12 cellular contexts compared by ENCODE assay signal in genomic region chr2:15334650-15335326, GRCh38.
DNase-seq lines count a peak whose midpoint lies in the region; ATAC-seq, FAIRE-seq and TF ChIP-seq lines count a peak whose summit lies in the region.
"Had no signal": no experiment of that assay in that cellular context is flagged by ENCODE, and none has a peak within 500 bp of the region (broad histone marks: within the 10 kb centered on the region; RNA-seq: fewer than 3 reads in every experiment).

No MANE protein-coding gene starts in this region.

- no peaks in the 10 kb centered on the region for H3K27me3 Mint-ChIP-seq in activated T-cell treated with anti-CD3 and anti-CD28 coated beads, Interleukin-2, amount 50 U/mL, for 4 hours (ENCODE audit: low read depth)

- H3K4me1 ChIP-seq in PC-3 (ENCODE audit: insufficient read depth, low read length) (peaks cover 17% of the 10 kb centered on the region), MM.1S (ENCODE audit: low read length) (no peaks in the 10 kb centered on the region)

- peak; percentile 93 for ATAC-seq in PC-3
- no peak for ATAC-seq in activated T-cell treated with anti-CD3 and anti-CD28 coated beads, Interleukin-2, amount 50 U/mL, for 4 hours

- H3K36me3 Mint-ChIP-seq in activated T-cell treated with anti-CD3 and anti-CD28 coated beads, Interleukin-2, amount 50 U/mL, for 4 hours (ENCODE audit: insufficient read depth) = peaks cover 37% of the 10 kb centered on the region

- H3K27ac ChIP-seq in PC-3 (ENCODE audit: low read length) = no peak overlapping the region
- H3K27ac ChIP-seq in MM.1S (ENCODE audit: low read length) = no peak overlapping the region

- CTCF ChIA-PET in PC-3 (lab: Charles Lee) = no interaction called here

- TF ChIP-seq CTCF in PC-3 (conservative IDR thresholded peaks at IDR 0.05; ENCODE audit: low read depth, low read length) (no peak), fibroblast of the aortic adventitia (IDR thresholded peaks at IDR 0.05; ENCODE audit: insufficient read depth, low read length) (no peak), MM.1S (IDR thresholded peaks at IDR 0.05; ENCODE audit: low read length) (no peak)

- H4K20me1 ChIP-seq in PC-3 (ENCODE audit: low read length) = no peaks in the 10 kb centered on the region
- H4K20me1 ChIP-seq in MM.1S (ENCODE audit: insufficient read depth, low read length) = no peaks in the 10 kb centered on the region

- no peak overlapping the region for H3K9ac ChIP-seq in PC-3 (ENCODE audit: low read length)
- no peak overlapping the region for H3K9ac ChIP-seq in MM.1S (ENCODE audit: low read length)

- no peak overlapping the region for H3K4me2 ChIP-seq in PC-3 (ENCODE audit: low read length)
- H3K4me2 ChIP-seq in MM.1S (ENCODE audit: low read depth, low read length) = no peak overlapping the region

- H3K4me3 Mint-ChIP-seq in activated T-cell treated with anti-CD3 and anti-CD28 coated beads, Interleukin-2, amount 50 U/mL, for 4 hours = no peak overlapping the region
- H3K4me3 Mint-ChIP-seq: H9 had no signal

- no peaks in the 10 kb centered on the region for H3K9me2 ChIP-seq in PC-3 (replicated peaks; ENCODE audit: low read length)
- no peaks in the 10 kb centered on the region for H3K9me2 ChIP-seq in MM.1S (replicated peaks; ENCODE audit: insufficient read depth, low read length)

- H3K27me3 ChIP-seq in PC-3 (ENCODE audit: low read length) (no peaks in the 10 kb centered on the region), MM.1S (replicated peaks; ENCODE audit: insufficient read depth, low read length) (no peaks in the 10 kb centered on the region)

- H3F3A ChIP-seq in PC-3 (ENCODE audit: low read length, unreplicated experiment) = no peaks in the 10 kb centered on the region
- H3F3A ChIP-seq in MM.1S (ENCODE audit: insufficient read depth, low read length) = no peaks in the 10 kb centered on the region

- H3K9me3 ChIP-seq in PC-3 (ENCODE audit: low read length) (no peaks in the 10 kb centered on the region), MM.1S (replicated peaks; ENCODE audit: insufficient read depth, low read length) (no peaks in the 10 kb centered on the region)

- H3K4me3 ChIP-seq in PC-3 (ENCODE audit: low read length) (no peak overlapping the region), fibroblast of the aortic adventitia (ENCODE audit: low read depth, low read length) (no peak overlapping the region), MM.1S (ENCODE audit: low read length) (no peak overlapping the region)

- H3K36me3 ChIP-seq in PC-3 (ENCODE audit: low read depth, low read length) (peaks cover 2% of the 10 kb centered on the region), MM.1S (replicated peaks; ENCODE audit: insufficient read depth, low read length) (no peaks in the 10 kb centered on the region)

- no peak overlapping the region for H2AFZ ChIP-seq in PC-3 (ENCODE audit: low read length)
- H2AFZ ChIP-seq in MM.1S (ENCODE audit: low read length) = no peak overlapping the region

- H3K4me1 Mint-ChIP-seq in activated T-cell treated with anti-CD3 and anti-CD28 coated beads, Interleukin-2, amount 50 U/mL, for 4 hours (ENCODE audit: low read depth) = no peaks in the 10 kb centered on the region

- no peaks in the 10 kb centered on the region for H3K9me3 Mint-ChIP-seq in activated T-cell treated with anti-CD3 and anti-CD28 coated beads, Interleukin-2, amount 50 U/mL, for 4 hours
- H3K9me3 Mint-ChIP-seq: H9 had no signal

- DNase-seq in DMS153 (lab: John Stamatoyannopoulos, UW) = peak; percentile 88
- DNase-seq in NCI-H1092 treated with DMSO at 0.1 percent for 48 hours (lab: John Stamatoyannopoulos, UW) = peak; percentile 67
- peak; percentile 82 for DNase-seq in PC-3
- DNase-seq in fibroblast of the aortic adventitia (ENCODE audit: low read depth) = peak; percentile 60
- no peak for DNase-seq in MM.1S
- DNase-seq in RCC 7860 (ENCODE audit: low spot score) = no peak
- DNase-seq in activated T-cell treated with anti-CD3 and anti-CD28 coated beads, Interleukin-2, amount 50 U/mL, for 4 hours = no peak
- DNase-seq in C1 segment of cervical spinal cord (lab: John Stamatoyannopoulos, UW) = no peak
- DNase-seq: activated T-cell treated with anti-CD3 and anti-CD28 coated beads, Interleukin-2, amount 50 U/mL, for 48 hours; H9; NCI-H524 treated with DMSO at 0.1 percent for 48 hours; T1000 had no signal

- H3K79me2 ChIP-seq in PC-3 (ENCODE audit: low read length) (no peaks in the 10 kb centered on the region), MM.1S (ENCODE audit: low read length) (no peaks in the 10 kb centered on the region)

- POLR2A ChIA-PET in PC-3 (lab: Charles Lee; ENCODE audit: unreplicated experiment) = no interaction called here

- FAIRE-seq in RCC 7860 (lab: Jason Lieb, UNC) = no peak

- no TSS peak for BruUV-seq in PC-3 (replicated peaks; lab: Mats Ljungman, UMichigan)

- intact Hi-C loops in PC-3 (cut with micrococcal nuclease) = no loop called here

Comparison
In these comparisons a context has a peak if more than half of its experiments do, and no peak if none do; other contexts are left out.
1. DNase-seq: peak in DMS153 (single experiment), NCI-H1092 treated with DMSO at 0.1 percent for 48 hours (single experiment), PC-3 (single experiment) and fibroblast of the aortic adventitia (single experiment); none in MM.1S (single experiment), RCC 7860 (single experiment), activated T-cell treated with anti-CD3 and anti-CD28 coated beads, Interleukin-2, amount 50 U/mL, for 4 hours (single experiment) and C1 segment of cervical spinal cord (0 of 14).